In the genomic region with DNA sequence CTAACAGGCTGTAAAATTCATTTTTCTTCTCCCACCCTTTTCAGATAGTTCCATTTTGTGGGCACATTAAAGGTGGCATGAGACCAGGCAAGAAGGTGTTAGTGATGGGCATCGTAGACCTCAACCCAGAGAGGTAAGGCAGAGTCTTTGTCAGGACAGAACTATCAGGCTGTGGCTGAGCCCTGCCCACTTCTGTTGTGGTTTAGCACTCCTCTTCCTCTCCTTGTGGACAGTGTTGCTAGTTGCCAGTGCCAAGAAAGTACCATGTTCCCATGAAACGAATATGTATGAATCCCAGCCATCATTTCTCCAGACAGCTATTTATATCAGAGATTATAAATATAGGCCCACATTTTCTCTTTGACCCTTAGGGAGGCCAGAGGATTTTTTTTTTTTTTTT, we compare ENCODE assay signal across 8 cellular contexts. TPM values are rescaled to one million over a fixed set of nuclear protein-coding genes. Genes with fewer than 3 reads are reported as not detected.
A peak's percentile ranks its signal among the peaks of the same experiment; 100 is the strongest.
DNase-seq lines count a peak whose midpoint lies in the region; TF ChIP-seq lines count a peak whose summit lies in the region.

No MANE protein-coding gene starts in this region.

- H2AFZ ChIP-seq in MM.1S (ENCODE audit: low read length), result no peak overlapping the region

- TF ChIP-seq CTCF in MM.1S (IDR thresholded peaks at IDR 0.05; ENCODE audit: low read length), result no peak
- no peak for TF ChIP-seq CTCF in neutrophil (IDR thresholded peaks at IDR 0.05)

- H3K4me3 ChIP-seq in MM.1S (ENCODE audit: low read length), result no peak overlapping the region
- H3K4me3 ChIP-seq in ectodermal cell (ENCODE audit: insufficient read depth, low read depth, low read length), result peak overlapping the region; percentile 75
- H3K4me3 ChIP-seq in neutrophil (ENCODE audit: low read depth in 1 of 2, low read length in 1 of 2), result no peak overlapping the region

- peak overlapping the region; percentile 84; the same call in 1 of the 2 replicates for H3K4me2 ChIP-seq in MM.1S (ENCODE audit: low read depth, low read length)

- no peak overlapping the region for H3K9ac ChIP-seq in MM.1S (ENCODE audit: low read length)

- peaks cover 12% of the 10 kb centered on the region; the same call in 1 of the 2 replicates for H3F3A ChIP-seq in MM.1S (ENCODE audit: insufficient read depth, low read length)

- no peaks in the 10 kb centered on the region for H4K20me1 ChIP-seq in MM.1S (ENCODE audit: insufficient read depth, low read length)

- H3K4me1 ChIP-seq in MM.1S (ENCODE audit: low read length), result peaks cover 11% of the 10 kb centered on the region
- H3K4me1 ChIP-seq in ectodermal cell (ENCODE audit: control insufficient read depth, insufficient read depth, low read length), result peaks cover 6% of the 10 kb centered on the region
- H3K4me1 ChIP-seq in neutrophil (ENCODE audit: control insufficient read depth in 1 of 2, insufficient read depth in 1 of 2, low read depth in 1 of 2, low read length in 1 of 2), result peaks cover 29% of the 10 kb centered on the region in 2 experiments

- DNase-seq in ELR (ENCODE audit: low read depth) (peak; percentile 6), MM.1S (no peak), cerebellar cortex (ENCODE audit: low spot score) (no peak), NCI-H2029 treated with DMSO at 0.1 percent for 48 hours (lab: John Stamatoyannopoulos, UW) (no peak)
- no peak for DNase-seq in effector CD8-positive, alpha-beta T cell (lab: John Stamatoyannopoulos, UW)
- no peak for DNase-seq in activated CD4-positive, CD25-positive, alpha-beta regulatory T cell treated with anti-CD3 and anti-CD28 coated beads, Interleukin-2, amount 50 U/mL, for 72 hours

- H3K79me2 ChIP-seq in MM.1S (ENCODE audit: low read length), result no peaks in the 10 kb centered on the region

- H3K27ac ChIP-seq in MM.1S (ENCODE audit: low read length) (no peak overlapping the region), ectodermal cell (ENCODE audit: insufficient read depth, low read depth, low read length, poor library complexity, severe bottlenecking) (no peak overlapping the region), neutrophil (peak overlapping the region; percentile 86)

- H3K36me3 ChIP-seq in MM.1S (replicated peaks; ENCODE audit: insufficient read depth, low read length), result no peaks in the 10 kb centered on the region
- H3K36me3 ChIP-seq in ectodermal cell (ENCODE audit: control insufficient read depth, insufficient read depth, low read length), result peaks cover 3% of the 10 kb centered on the region
- peaks cover 14% of the 10 kb centered on the region for H3K36me3 ChIP-seq in neutrophil

- no peaks in the 10 kb centered on the region for H3K9me2 ChIP-seq in MM.1S (replicated peaks; ENCODE audit: insufficient read depth, low read length)

- WGBS in ectodermal cell, 2 experiments, result 80 to 85% methylated on average over 2 of the region's 2 CpGs

- H3K9me3 ChIP-seq in MM.1S (replicated peaks; ENCODE audit: insufficient read depth, low read length) (no peaks in the 10 kb centered on the region), ectodermal cell (ENCODE audit: control insufficient read depth, low read length) (no peaks in the 10 kb centered on the region), neutrophil (no peaks in the 10 kb centered on the region)

- no peaks in the 10 kb centered on the region for H3K27me3 ChIP-seq in MM.1S (replicated peaks; ENCODE audit: insufficient read depth, low read length)
- no peaks in the 10 kb centered on the region for H3K27me3 ChIP-seq in ectodermal cell (ENCODE audit: control insufficient read depth, insufficient read depth, low read length, poor library complexity, severe bottlenecking)
- H3K27me3 ChIP-seq in neutrophil, result no peaks in the 10 kb centered on the region

RNA-seq across cellular contexts. Expression of a gene that starts 1.6 kb away (rescaled TPM):
- 23.7 TPM for polyA plus RNA-seq in ectodermal cell (2013, experiment 1 of 4)
- polyA plus RNA-seq in ectodermal cell (2013, experiment 2 of 4), result 22.1 TPM
- 24.1 TPM for polyA plus RNA-seq in ectodermal cell (2013, experiment 3 of 4)
- 19.7 TPM for polyA plus RNA-seq in ectodermal cell (2013, experiment 4 of 4)
